In genomic region chr2:234335676-234336228, GRCh38 we compare ENCODE assay signal across 9 cellular contexts.
DNase-seq lines count a peak whose midpoint lies in the region; ATAC-seq and TF ChIP-seq lines count a peak whose summit lies in the region.
"Had no signal": no experiment of that assay in that cellular context is flagged by ENCODE, and none has a peak within 500 bp of the region (broad histone marks: within the 10 kb centered on the region; RNA-seq: fewer than 3 reads in every experiment).

No MANE protein-coding gene starts in this region.

- H3K27ac Mint-ChIP-seq in HFFc6, result peak overlapping the region; percentile 56
- H3K27ac Mint-ChIP-seq in central memory CD8-positive, alpha-beta T cell (ENCODE audit: low read depth), result no peak overlapping the region
- H3K27ac Mint-ChIP-seq in progenitor cell of endocrine pancreas, result no peak overlapping the region

- H3K4me3 Mint-ChIP-seq in HFFc6 (peak overlapping the region; percentile 55), progenitor cell of endocrine pancreas (ENCODE audit: low read depth) (no peak overlapping the region)
- no peak overlapping the region for H3K4me3 Mint-ChIP-seq in central memory CD8-positive, alpha-beta T cell

- H3K27me3 Mint-ChIP-seq in HFFc6 (ENCODE audit: insufficient read depth), result peaks cover 24% of the 10 kb centered on the region
- no peaks in the 10 kb centered on the region for H3K27me3 Mint-ChIP-seq in central memory CD8-positive, alpha-beta T cell
- H3K27me3 Mint-ChIP-seq in progenitor cell of endocrine pancreas, result peaks cover 11% of the 10 kb centered on the region

- TF ChIP-seq CTCF in HFFc6 (IDR thresholded peaks at IDR 0.05) (no peak), WERI-Rb-1 (IDR thresholded peaks at IDR 0.05; ENCODE audit: low read depth, low read length) (no peak), left lung (IDR thresholded peaks at IDR 0.05) (no peak), progenitor cell of endocrine pancreas (IDR thresholded peaks at IDR 0.05; ENCODE audit: unreplicated experiment) (no peak)

- H3K36me3 ChIP-seq in WERI-Rb-1 (no peaks in the 10 kb centered on the region), left lung (no peaks in the 10 kb centered on the region)

- peaks cover 13% of the 10 kb centered on the region for H3K4me1 Mint-ChIP-seq in HFFc6 (ENCODE audit: low read depth)
- peaks cover 32% of the 10 kb centered on the region for H3K4me1 Mint-ChIP-seq in central memory CD8-positive, alpha-beta T cell
- H3K4me1 Mint-ChIP-seq in progenitor cell of endocrine pancreas (ENCODE audit: low read depth), result peaks cover 31% of the 10 kb centered on the region

- DNase-seq in HFFc6, result peak; percentile 81
- peak; percentile 76 for DNase-seq in WERI-Rb-1
- no peak for DNase-seq in central memory CD8-positive, alpha-beta T cell (ENCODE audit: low spot score in 2 of 2)
- DNase-seq in left lung, result peak in 1 of 2 donors; percentile 78
- peak; percentile 15 for DNase-seq in stimulated activated CD8-positive, alpha-beta memory T cell treated with anti-CD3 and anti-CD28 coated beads, Interleukin-12 subunit alpha, Interleukin-12 subunit beta, amount 100 ng/mL, for 1 hour (ENCODE audit: low read depth)
- no peak for DNase-seq in NCI-H1930 (lab: John Stamatoyannopoulos, UW)
- DNase-seq in progenitor cell of endocrine pancreas (ENCODE audit: low spot score, unreplicated experiment), result no peak
- DNase-seq in NAMALWA (ENCODE audit: low spot score), result no peak

- H3K27ac ChIP-seq in WERI-Rb-1, result peak overlapping the region; percentile 11; the same call in 1 of the 2 replicates
- H3K27ac ChIP-seq in left lung, result no peak overlapping the region
- H3K27ac ChIP-seq: PC-9 had no signal

- peak; percentile 64 for ATAC-seq in central memory CD8-positive, alpha-beta T cell (replicated peaks; ENCODE audit: extremely low read depth, poor library complexity, severe bottlenecking)
- ATAC-seq in left lung, result peak; percentile 76

- H3K9me3 ChIP-seq in WERI-Rb-1 (ENCODE audit: severe bottlenecking) (no peaks in the 10 kb centered on the region), left lung (no peaks in the 10 kb centered on the region)

- H3K9me3 Mint-ChIP-seq in HFFc6, result no peaks in the 10 kb centered on the region
- no peaks in the 10 kb centered on the region for H3K9me3 Mint-ChIP-seq in central memory CD8-positive, alpha-beta T cell
- H3K9me3 Mint-ChIP-seq in progenitor cell of endocrine pancreas (ENCODE audit: low read depth), result peaks cover 11% of the 10 kb centered on the region

- no peak overlapping the region for H3K4me3 ChIP-seq in WERI-Rb-1 (ENCODE audit: low read depth, low read length)
- H3K4me3 ChIP-seq in left lung, result no peak overlapping the region
- H3K4me3 ChIP-seq: PC-9 had no signal

- H3K36me3 Mint-ChIP-seq in HFFc6 (ENCODE audit: low read depth) (peaks cover 4% of the 10 kb centered on the region; the same call in 1 of the 2 replicates), progenitor cell of endocrine pancreas (ENCODE audit: insufficient read depth) (peaks cover 3% of the 10 kb centered on the region)
- H3K36me3 Mint-ChIP-seq in central memory CD8-positive, alpha-beta T cell (ENCODE audit: insufficient read depth), result peaks cover 2% of the 10 kb centered on the region

- H3K27me3 ChIP-seq in WERI-Rb-1 (ENCODE audit: insufficient read depth, low read depth, severe bottlenecking), result no peaks in the 10 kb centered on the region
- no peaks in the 10 kb centered on the region for H3K27me3 ChIP-seq in left lung

- intact Hi-C loops in left lung (cut with DNase I), result no loop called here

- no peaks in the 10 kb centered on the region for H3K4me1 ChIP-seq in left lung

Comparison
In these comparisons a context has a peak if more than half of its experiments do, and no peak if none do; other contexts are left out.
1. DNase-seq: peak in HFFc6 (single experiment), WERI-Rb-1 (single experiment) and stimulated activated CD8-positive, alpha-beta memory T cell treated with anti-CD3 and anti-CD28 coated beads, Interleukin-12 subunit alpha, Interleukin-12 subunit beta, amount 100 ng/mL, for 1 hour (single experiment); none in central memory CD8-positive, alpha-beta T cell (0 of 2), NCI-H1930 (0 of 2), progenitor cell of endocrine pancreas (single experiment) and NAMALWA (single experiment).